8 cellular contexts compared by ENCODE assay signal in genomic region chr19:44955500-44956439, GRCh38. TPM values are rescaled to one million over a fixed set of nuclear protein-coding genes. Genes with fewer than 3 reads are reported as not detected.
A peak's percentile ranks its signal among the peaks of the same experiment; 100 is the strongest.
DNase-seq lines count a peak whose midpoint lies in the region; ATAC-seq, FAIRE-seq and TF ChIP-seq lines count a peak whose summit lies in the region.

No MANE protein-coding gene starts in this region.

- H3K36me3 ChIP-seq in hepatocyte (replicated peaks; ENCODE audit: insufficient read depth, low read depth) = no peaks in the 10 kb centered on the region
- peaks cover 0 to 8% of the 10 kb centered on the region in 2 donors for H3K36me3 ChIP-seq in small intestine (ENCODE audit: control insufficient read depth in 2 of 2, insufficient read depth in 2 of 2, low read length in 2 of 2)

- H3K4me1 ChIP-seq in hepatocyte (ENCODE audit: insufficient read depth) = peaks cover 13% of the 10 kb centered on the region
- H3K4me1 ChIP-seq in small intestine (ENCODE audit: control insufficient read depth in 2 of 2, insufficient read depth in 1 of 2, low read depth in 1 of 2, low read length in 1 of 2) = peaks cover 6 to 7% of the 10 kb centered on the region in 2 donors

- H3K27ac Mint-ChIP-seq in activated naive CD4-positive, alpha-beta T cell treated with anti-CD3 and anti-CD28 coated beads, Interleukin-2, amount 10 ng/mL, durations not matched to agents 7 days and 5 days = peak overlapping the region; percentile 71

- H3K9me3 Mint-ChIP-seq in activated naive CD4-positive, alpha-beta T cell treated with anti-CD3 and anti-CD28 coated beads, Interleukin-2, amount 10 ng/mL, durations not matched to agents 7 days and 5 days = no peaks in the 10 kb centered on the region

- FAIRE-seq in small intestine (lab: Jason Lieb, UNC) = no peak

- CTCF ChIA-PET in activated naive CD4-positive, alpha-beta T cell treated with anti-CD3 and anti-CD28 coated beads, Interleukin-2, amount 10 ng/mL, durations not matched to agents 7 days and 5 days (lab: Charles Lee) = interaction anchor here (0.7 kb wide), 1 partner anchor 104 kb away, joined by 3 read pairs; no protein-coding TSS in a partner anchor

- H3K4me1 Mint-ChIP-seq in activated naive CD4-positive, alpha-beta T cell treated with anti-CD3 and anti-CD28 coated beads, Interleukin-2, amount 10 ng/mL, durations not matched to agents 7 days and 5 days = peaks cover 43% of the 10 kb centered on the region

- no peaks in the 10 kb centered on the region for H3K27me3 ChIP-seq in hepatocyte
- no peaks in the 10 kb centered on the region for H3K27me3 ChIP-seq in small intestine (ENCODE audit: control insufficient read depth in 2 of 2, insufficient read depth in 2 of 2, low read length in 2 of 2)

- peak overlapping the region; percentile 89 for H3K4me3 Mint-ChIP-seq in activated naive CD4-positive, alpha-beta T cell treated with anti-CD3 and anti-CD28 coated beads, Interleukin-2, amount 10 ng/mL, durations not matched to agents 7 days and 5 days

- no peaks in the 10 kb centered on the region for H3K9me3 ChIP-seq in hepatocyte (ENCODE audit: low read depth)
- no peaks in the 10 kb centered on the region for H3K9me3 ChIP-seq in small intestine (ENCODE audit: control insufficient read depth, low read depth)

- peaks cover 2% of the 10 kb centered on the region for H3K36me3 Mint-ChIP-seq in activated naive CD4-positive, alpha-beta T cell treated with anti-CD3 and anti-CD28 coated beads, Interleukin-2, amount 10 ng/mL, durations not matched to agents 7 days and 5 days

- peak overlapping the region; percentile 46 for H2AFZ ChIP-seq in hepatocyte

- H3K27ac ChIP-seq in hepatocyte (peak overlapping the region; percentile 77), small intestine (ENCODE audit: low read depth in 1 of 2, low read length in 1 of 2) (peak overlapping the region; percentile 28)

- no peaks in the 10 kb centered on the region for H3K27me3 Mint-ChIP-seq in activated naive CD4-positive, alpha-beta T cell treated with anti-CD3 and anti-CD28 coated beads, Interleukin-2, amount 10 ng/mL, durations not matched to agents 7 days and 5 days

- H3K4me3 ChIP-seq in hepatocyte (peak overlapping the region; percentile 96), small intestine (ENCODE audit: low read depth in 1 of 2, low read length in 2 of 2) (peak overlapping the region; percentile 92 to 95)

- peaks cover 48% of the 10 kb centered on the region for H4K20me1 ChIP-seq in hepatocyte (ENCODE audit: insufficient read depth, poor library complexity, severe bottlenecking)

- H3K9me2 ChIP-seq in hepatocyte (replicated peaks; ENCODE audit: insufficient read depth) = no peaks in the 10 kb centered on the region

- H3K4me2 ChIP-seq in hepatocyte = peak overlapping the region; percentile 97

- H3K79me2 ChIP-seq in hepatocyte = peaks cover 61% of the 10 kb centered on the region

- no peak for TF ChIP-seq CTCF in hepatocyte (IDR thresholded peaks at IDR 0.05; ENCODE audit: poor library complexity)

- no peak for DNase-seq in activated naive CD4-positive, alpha-beta T cell treated with anti-CD3 and anti-CD28 coated beads, Interleukin-2, amount 10 ng/mL, durations not matched to agents 7 days and 5 days
- no peak for DNase-seq in hepatocyte (ENCODE audit: low spot score)
- no peak for DNase-seq in small intestine
- no peak for DNase-seq in GOT3 (lab: John Stamatoyannopoulos, UW)
- no peak for DNase-seq in UCSD-AML1 (lab: John Stamatoyannopoulos, UW; ENCODE audit: unreplicated experiment)
- no peak for DNase-seq in HPDE6-E6E7 (ENCODE audit: extremely low spot score)

- ATAC-seq in GM19324 (IDR thresholded peaks at IDR 0.05; ENCODE audit: low FRiP score, unreplicated experiment) (peak; percentile 21), HG03159 (IDR thresholded peaks at IDR 0.05; ENCODE audit: unreplicated experiment) (peak; percentile 14)

- WGBS in hepatocyte (ENCODE audit: low lambda C conversion rate, missing lambda C conversion rate) = 6% methylated on average over 35 of the region's 40 CpGs
- WGBS in small intestine, 3 donors = 1 to 3% (median 2%) methylated on average over 37 to 40 of the region's 40 CpGs

RNA-seq across cellular contexts. Expression of gene CLPTM1, which starts 0.6 kb away (rescaled TPM):
- 41.0 and 49.1 TPM in 2 replicates for total RNA-seq in hepatocyte
- polyA plus RNA-seq in hepatocyte = 89.7 and 93.1 TPM in 2 replicates
- polyA plus RNA-seq in small intestine = 10 to 100 TPM; 63.0 to 86.6 (median 75.3) TPM

RNA-seq across cellular contexts. Expression of gene APOC2, which starts 9.9 kb away (rescaled TPM):
- total RNA-seq in hepatocyte = 435 and 454 TPM in 2 replicates
- polyA plus RNA-seq in hepatocyte (603 and 827 TPM in 2 replicates), small intestine (10 to 100 TPM; 23.4 to 74.8 (median 65.3) TPM)

RNA-seq across cellular contexts. Expression of gene APOC4, which starts 13.7 kb away (rescaled TPM):
- total RNA-seq in hepatocyte = not detected in 2 replicates
- polyA plus RNA-seq in hepatocyte (1.1 TPM in 1 of 2 replicates, not detected in the other), small intestine (not detected)

RNA-seq across cellular contexts. Expression of gene APOC1, which starts 41.4 kb away (rescaled TPM):
- 330 and 390 TPM in 2 replicates for total RNA-seq in hepatocyte
- polyA plus RNA-seq in hepatocyte (395 and 606 TPM in 2 replicates), small intestine (10 to 100 TPM in 2 of 3 donors, 1 to 10 TPM in 1; 3.1 to 65.1 (median 18.4) TPM)

RNA-seq across cellular contexts. Expression of gene RELB, which starts 45.5 kb away (rescaled TPM):
- total RNA-seq in hepatocyte = 6.3 and 8.5 TPM in 2 replicates
- polyA plus RNA-seq in hepatocyte (9.1 and 13.9 TPM in 2 replicates), small intestine (10 to 100 TPM; 11.6 to 41.3 (median 23.7) TPM)
